ENCODE assay signal across 20 cellular contexts in the genomic region with DNA sequence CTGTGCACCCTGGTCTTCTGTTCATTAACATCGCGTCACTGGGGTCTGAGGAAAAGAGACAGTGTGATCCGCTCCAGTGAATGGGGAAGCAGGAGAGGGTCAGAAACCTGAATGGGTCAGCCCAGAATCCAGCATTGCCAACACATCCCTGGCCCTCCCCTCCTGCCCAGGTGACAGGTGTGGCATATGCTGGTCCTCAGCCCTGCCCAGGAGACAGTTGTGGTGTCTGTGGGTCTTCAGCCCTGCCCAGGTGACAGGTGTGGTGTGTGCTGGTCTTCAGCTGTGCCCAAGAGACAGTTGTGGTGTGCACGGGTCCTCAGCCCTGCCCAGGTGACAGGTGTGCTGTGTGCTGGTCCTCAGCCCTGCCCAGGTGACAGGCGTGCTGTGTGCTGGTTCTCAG. TPM values are rescaled to one million over a fixed set of nuclear protein-coding genes. Genes with fewer than 3 reads are reported as not detected.
A peak's percentile ranks its signal among the peaks of the same experiment; 100 is the strongest.
DNase-seq lines count a peak whose midpoint lies in the region; ATAC-seq and TF ChIP-seq lines count a peak whose summit lies in the region.
"Had no signal": no experiment of that assay in that cellular context is flagged by ENCODE, and none has a peak within 500 bp of the region (broad histone marks: within the 10 kb centered on the region; RNA-seq: fewer than 3 reads in every experiment).

No MANE protein-coding gene starts in this region.

- no peak overlapping the region for H3K4me3 Mint-ChIP-seq in activated CD8-positive, alpha-beta memory T cell treated with anti-CD3 and anti-CD28 coated beads, Interleukin-2, amount 10 ng/mL, durations not matched to agents 7 days and 5 days
- H3K4me3 Mint-ChIP-seq in activated naive CD4-positive, alpha-beta T cell treated with anti-CD3 and anti-CD28 coated beads, Interleukin-2, amount 10 ng/mL, durations not matched to agents 7 days and 5 days: no peak overlapping the region
- H3K4me3 Mint-ChIP-seq: activated CD4-positive, alpha-beta T cell treated with anti-CD3 and anti-CD28 coated beads for 36 hours; neural progenitor cell; stimulated activated naive CD8-positive, alpha-beta T cell treated with anti-CD3 and anti-CD28 coated beads, Interleukin-15, Interleukin-2, amounts not matched to agents 100 ng/mL and 50 ng/mL, for 24 hours had no signal

- peaks cover 67% of the 10 kb centered on the region for H3K36me3 Mint-ChIP-seq in activated CD8-positive, alpha-beta memory T cell treated with anti-CD3 and anti-CD28 coated beads, Interleukin-2, amount 10 ng/mL, durations not matched to agents 7 days and 5 days
- peaks cover 65% of the 10 kb centered on the region for H3K36me3 Mint-ChIP-seq in activated naive CD4-positive, alpha-beta T cell treated with anti-CD3 and anti-CD28 coated beads, Interleukin-2, amount 10 ng/mL, durations not matched to agents 7 days and 5 days

- TF ChIP-seq EP300 in transverse colon (IDR thresholded peaks at IDR 0.05; ENCODE audit: low read depth): no peak

- intact Hi-C loops in Panc1 (cut with micrococcal nuclease; ENCODE audit: unreplicated experiment) (no loop called here), transverse colon (cut with DNase I; ENCODE audit: low total_unique reads) (no loop called here)

- POLR2A ChIA-PET in Panc1 (lab: Charles Lee): no interaction called here

- no peaks in the 10 kb centered on the region for H3K27me3 Mint-ChIP-seq in activated CD8-positive, alpha-beta memory T cell treated with anti-CD3 and anti-CD28 coated beads, Interleukin-2, amount 10 ng/mL, durations not matched to agents 7 days and 5 days
- H3K27me3 Mint-ChIP-seq in activated naive CD4-positive, alpha-beta T cell treated with anti-CD3 and anti-CD28 coated beads, Interleukin-2, amount 10 ng/mL, durations not matched to agents 7 days and 5 days: no peaks in the 10 kb centered on the region
- H3K27me3 Mint-ChIP-seq: activated CD4-positive, alpha-beta T cell treated with anti-CD3 and anti-CD28 coated beads for 36 hours; stimulated activated naive CD8-positive, alpha-beta T cell treated with anti-CD3 and anti-CD28 coated beads, Interleukin-15, Interleukin-2, amounts not matched to agents 100 ng/mL and 50 ng/mL, for 24 hours had no signal

- H3K4me3 ChIP-seq in Panc1 (ENCODE audit: low read depth in 2 of 2, low read length in 2 of 2) (no peak overlapping the region), transverse colon (no peak overlapping the region)
- H3K4me3 ChIP-seq: A549, neural progenitor cell, psoas muscle, skin epidermis, upper lobe of right lung had no signal

- 93% methylated on average over 5 of the region's 5 CpGs; no CpG with 5 or more reads in 1 of the 2 donors for WGBS in transverse colon (ENCODE audit: low coverage in 1 of 2), 2 donors

- no TSS peak for BruUV-seq in Panc1 (replicated peaks; lab: Mats Ljungman, UMichigan)

- H3K27me3 ChIP-seq in Panc1 (ENCODE audit: control insufficient read depth, insufficient read depth, low read length) (no peaks in the 10 kb centered on the region), transverse colon (no peaks in the 10 kb centered on the region)
- H3K27me3 ChIP-seq: neural progenitor cell, upper lobe of right lung had no signal

- ATAC-seq in activated CD8-positive, alpha-beta memory T cell treated with anti-CD3 and anti-CD28 coated beads, Interleukin-2, amount 10 ng/mL, durations not matched to agents 7 days and 5 days: no peak
- ATAC-seq in Panc1 (0 out of 2 replicates have a peak, but pooled peaks have one; percentile 21), HG03521 (IDR thresholded peaks at IDR 0.05; ENCODE audit: unreplicated experiment) (no peak)
- ATAC-seq: A549; activated CD4-positive, alpha-beta T cell treated with anti-CD3 and anti-CD28 coated beads for 36 hours; left ventricle myocardium superior; psoas muscle; upper lobe of right lung had no signal

- no peaks in the 10 kb centered on the region for H3K4me1 ChIP-seq in Panc1 (ENCODE audit: control insufficient read depth, insufficient read depth, low read length)
- H3K4me1 ChIP-seq in transverse colon: no peaks in the 10 kb centered on the region
- H3K4me1 ChIP-seq: A549, Caco-2, neural progenitor cell, psoas muscle, upper lobe of right lung had no signal

- CTCF ChIA-PET in activated CD8-positive, alpha-beta memory T cell treated with anti-CD3 and anti-CD28 coated beads, Interleukin-2, amount 10 ng/mL, durations not matched to agents 7 days and 5 days (lab: Charles Lee): no interaction called here
- CTCF ChIA-PET in Panc1 (lab: Charles Lee): no interaction called here
- CTCF ChIA-PET in activated naive CD4-positive, alpha-beta T cell treated with anti-CD3 and anti-CD28 coated beads, Interleukin-2, amount 10 ng/mL, durations not matched to agents 7 days and 5 days (lab: Charles Lee): no interaction called here

- H3K4me1 Mint-ChIP-seq in activated CD8-positive, alpha-beta memory T cell treated with anti-CD3 and anti-CD28 coated beads, Interleukin-2, amount 10 ng/mL, durations not matched to agents 7 days and 5 days: peaks cover 16% of the 10 kb centered on the region
- H3K4me1 Mint-ChIP-seq in activated naive CD4-positive, alpha-beta T cell treated with anti-CD3 and anti-CD28 coated beads, Interleukin-2, amount 10 ng/mL, durations not matched to agents 7 days and 5 days: peaks cover 21% of the 10 kb centered on the region
- H3K4me1 Mint-ChIP-seq: neural progenitor cell had no signal

- TF ChIP-seq POLR2A in transverse colon (IDR thresholded peaks at IDR 0.05): no peak

- in situ Hi-C loops in Panc1 (cut with HindIII; ENCODE audit: low pct_unique_long_range_greater_than_20kb, low sequenced_read_pairs): no loop called here
- in situ Hi-C loops in transverse colon (cut with MboI; ENCODE audit: low pct_ligation_motif_present in 1 of 4, low pct_unique_long_range_greater_than_20kb in 1 of 4, low sequenced_read_pairs in 3 of 4): no loop called here

- H3K9me3 ChIP-seq in Panc1 (ENCODE audit: control insufficient read depth, insufficient read depth, low read depth, low read length) (no peaks in the 10 kb centered on the region), transverse colon (no peaks in the 10 kb centered on the region)
- H3K9me3 ChIP-seq: A549, Caco-2, psoas muscle, upper lobe of right lung had no signal

- H3K27ac Mint-ChIP-seq in activated CD8-positive, alpha-beta memory T cell treated with anti-CD3 and anti-CD28 coated beads, Interleukin-2, amount 10 ng/mL, durations not matched to agents 7 days and 5 days: no peak overlapping the region
- H3K27ac Mint-ChIP-seq in activated naive CD4-positive, alpha-beta T cell treated with anti-CD3 and anti-CD28 coated beads, Interleukin-2, amount 10 ng/mL, durations not matched to agents 7 days and 5 days: no peak overlapping the region
- H3K27ac Mint-ChIP-seq: activated CD4-positive, alpha-beta T cell treated with anti-CD3 and anti-CD28 coated beads for 36 hours; neural progenitor cell; stimulated activated naive CD8-positive, alpha-beta T cell treated with anti-CD3 and anti-CD28 coated beads, Interleukin-15, Interleukin-2, amounts not matched to agents 100 ng/mL and 50 ng/mL, for 24 hours had no signal

- no peaks in the 10 kb centered on the region for H3K36me3 ChIP-seq in Panc1 (ENCODE audit: control insufficient read depth, insufficient read depth, low read length)
- H3K36me3 ChIP-seq in transverse colon: peaks cover 0 to 3% (median 0%) of the 10 kb centered on the region in 4 donors
- H3K36me3 ChIP-seq: upper lobe of right lung had no signal

- TF ChIP-seq CTCF in Panc1 (IDR thresholded peaks at IDR 0.05): no peak
- TF ChIP-seq CTCF in transverse colon (IDR thresholded peaks at IDR 0.05): no peak

- peaks cover 4% of the 10 kb centered on the region for H3K9me3 Mint-ChIP-seq in activated CD8-positive, alpha-beta memory T cell treated with anti-CD3 and anti-CD28 coated beads, Interleukin-2, amount 10 ng/mL, durations not matched to agents 7 days and 5 days (ENCODE audit: low read depth)
- peaks cover 7% of the 10 kb centered on the region for H3K9me3 Mint-ChIP-seq in activated naive CD4-positive, alpha-beta T cell treated with anti-CD3 and anti-CD28 coated beads, Interleukin-2, amount 10 ng/mL, durations not matched to agents 7 days and 5 days
- H3K9me3 Mint-ChIP-seq: stimulated activated naive CD8-positive, alpha-beta T cell treated with anti-CD3 and anti-CD28 coated beads, Interleukin-15, Interleukin-2, amounts not matched to agents 100 ng/mL and 50 ng/mL, for 24 hours had no signal

- H3K27ac ChIP-seq in Panc1 (ENCODE audit: low read length) (no peak overlapping the region), transverse colon (no peak overlapping the region)
- H3K27ac ChIP-seq: A549, neural progenitor cell, psoas muscle, skin epidermis, upper lobe of right lung had no signal

- peak; percentile 54 for DNase-seq in activated CD8-positive, alpha-beta memory T cell treated with anti-CD3 and anti-CD28 coated beads for 24 hours
- no peak for DNase-seq in activated CD8-positive, alpha-beta memory T cell treated with anti-CD3 and anti-CD28 coated beads, Interleukin-2, amount 10 ng/mL, durations not matched to agents 7 days and 5 days
- DNase-seq in Panc1 (ENCODE audit: low read depth, low spot score): no peak
- peak; percentile 0 for DNase-seq in iPS-NIHi7 (ENCODE audit: extremely low spot score)
- DNase-seq in transverse colon: peak; percentile 6
- DNase-seq in activated naive CD4-positive, alpha-beta T cell treated with anti-CD3 and anti-CD28 coated beads, Interleukin-2, amount 10 ng/mL, durations not matched to agents 7 days and 5 days: no peak
- DNase-seq in T-helper 2 cell: no peak
- DNase-seq: activated CD4-positive, alpha-beta T cell treated with anti-CD3 and anti-CD28 coated beads for 36 hours; cerebellar nuclear complex; left ventricle myocardium superior; NCI-H1417; NCI-H524 had no signal

RNA-seq across cellular contexts. Expression of gene TFDP1, which starts 8.0 kb away (rescaled TPM):
- 100 to 1,000 TPM; 168 to 175 TPM for total RNA-seq in activated CD8-positive, alpha-beta memory T cell treated with anti-CD3 and anti-CD28 coated beads, Interleukin-2, amount 10 ng/mL, durations not matched to agents 7 days and 5 days
- 91.6 TPM for total RNA-seq in Panc1 (2021; ENCODE audit: unreplicated experiment)
- 74.3 TPM for polyA plus RNA-seq in Panc1 (2012; ENCODE audit: insufficient read length)
- 100 to 1,000 TPM in 1 of 4 donors, 10 to 100 TPM in 3; 24.3 to 164 (median 49.1) TPM for total RNA-seq in transverse colon

Comparison
In these comparisons a context has a peak if more than half of its experiments do, and no peak if none do; other contexts are left out.
1. DNase-seq: peak in activated CD8-positive, alpha-beta memory T cell treated with anti-CD3 and anti-CD28 coated beads for 24 hours (single experiment), iPS-NIHi7 (single experiment) and transverse colon (single experiment); none in activated CD8-positive, alpha-beta memory T cell treated with anti-CD3 and anti-CD28 coated beads, Interleukin-2, amount 10 ng/mL, durations not matched to agents 7 days and 5 days (single experiment), Panc1 (single experiment), activated naive CD4-positive, alpha-beta T cell treated with anti-CD3 and anti-CD28 coated beads, Interleukin-2, amount 10 ng/mL, durations not matched to agents 7 days and 5 days (single experiment) and T-helper 2 cell (0 of 5).